In the genomic region with DNA sequence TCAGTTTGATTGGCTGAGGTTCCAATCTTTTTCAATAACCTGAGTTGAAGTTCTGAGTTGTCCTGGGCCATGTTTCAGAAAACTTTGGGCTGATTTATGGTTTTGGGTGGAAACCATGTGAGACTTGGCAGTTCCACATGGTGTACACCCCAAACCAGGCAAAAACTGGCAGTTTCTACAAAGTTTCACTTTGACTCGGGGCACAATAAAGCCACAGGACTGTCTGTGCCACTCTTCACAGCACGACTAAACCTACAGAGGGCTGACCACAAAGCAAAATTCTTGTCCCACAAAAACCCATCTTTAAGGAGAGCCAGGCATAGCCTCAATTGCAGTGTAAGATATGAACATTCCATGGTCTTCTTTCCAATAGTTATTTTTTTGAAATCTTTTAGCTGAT, we compare ENCODE assay signal across 26 cellular contexts.
A peak's percentile ranks its signal among the peaks of the same experiment; 100 is the strongest.
DNase-seq lines count a peak whose midpoint lies in the region; ATAC-seq and TF ChIP-seq lines count a peak whose summit lies in the region.
"Had no signal": no experiment of that assay in that cellular context is flagged by ENCODE, and none has a peak within 500 bp of the region (broad histone marks: within the 10 kb centered on the region; RNA-seq: fewer than 3 reads in every experiment).

No MANE protein-coding gene starts in this region.

- H3K9me2 ChIP-seq in MM.1S (replicated peaks; ENCODE audit: insufficient read depth, low read length) = no peaks in the 10 kb centered on the region

- 77 to 100% methylated on average over 2 of the region's 2 CpGs for WGBS in thyroid gland, 2 donors

- no peaks in the 10 kb centered on the region for H3K4me1 Mint-ChIP-seq in stimulated activated naive CD8-positive, alpha-beta T cell treated with anti-CD3 and anti-CD28 coated beads, Interleukin-15, amount 100 ng/mL, for 72 hours
- no peaks in the 10 kb centered on the region for H3K4me1 Mint-ChIP-seq in activated T-cell treated with anti-CD3 and anti-CD28 coated beads, Interleukin-2, amount 50 U/mL, for 4 hours (ENCODE audit: low read depth)
- H3K4me1 Mint-ChIP-seq: activated B cell treated with CpG ODN at 0.5 μM for 24 hours, CD14-positive monocyte, nephron had no signal

- intact Hi-C loops in colonic mucosa (cut with DNase I) = no loop called here
- intact Hi-C loops in thyroid gland (cut with DNase I) = no loop called here

- H4K20me1 ChIP-seq in MM.1S (ENCODE audit: insufficient read depth, low read length) = no peaks in the 10 kb centered on the region

- peak overlapping the region; percentile 43 for H3K4me2 ChIP-seq in MM.1S (ENCODE audit: low read depth, low read length)

- TF ChIP-seq POLR2A in thyroid gland (IDR thresholded peaks at IDR 0.05) = no peak

- no peak overlapping the region for H3K4me3 ChIP-seq in MM.1S (ENCODE audit: low read length)
- no peak overlapping the region for H3K4me3 ChIP-seq in colonic mucosa
- no peak overlapping the region for H3K4me3 ChIP-seq in thyroid gland (replicated peaks in 1 of 3)
- H3K4me3 ChIP-seq: K562, upper lobe of left lung had no signal

- no peaks in the 10 kb centered on the region for H3K79me2 ChIP-seq in MM.1S (ENCODE audit: low read length)

- H3K9me3 ChIP-seq in MM.1S (replicated peaks; ENCODE audit: insufficient read depth, low read length) (no peaks in the 10 kb centered on the region), colonic mucosa (no peaks in the 10 kb centered on the region), thyroid gland (no peaks in the 10 kb centered on the region)
- H3K9me3 ChIP-seq: upper lobe of left lung had no signal

- H3K36me3 ChIP-seq in MM.1S (replicated peaks; ENCODE audit: insufficient read depth, low read length) (no peaks in the 10 kb centered on the region), colonic mucosa (no peaks in the 10 kb centered on the region), thyroid gland (peaks cover 39 to 45% of the 10 kb centered on the region in 2 donors)

- H3K27ac ChIP-seq in MM.1S (ENCODE audit: low read length) (no peak overlapping the region), colonic mucosa (no peak overlapping the region), thyroid gland (no peak overlapping the region)
- H3K27ac ChIP-seq: epithelial cell of prostate, upper lobe of left lung had no signal

- H3K27me3 ChIP-seq in MM.1S (replicated peaks; ENCODE audit: insufficient read depth, low read length) (no peaks in the 10 kb centered on the region), colonic mucosa (no peaks in the 10 kb centered on the region), thyroid gland (no peaks in the 10 kb centered on the region)
- H3K27me3 ChIP-seq: upper lobe of left lung had no signal

- TF ChIP-seq CTCF in MM.1S (IDR thresholded peaks at IDR 0.05; ENCODE audit: low read length) = no peak
- no peak for TF ChIP-seq CTCF in colonic mucosa (IDR thresholded peaks at IDR 0.05)
- TF ChIP-seq CTCF in thyroid gland (IDR thresholded peaks at IDR 0.05) = no peak

- H3K36me3 Mint-ChIP-seq in activated T-cell treated with anti-CD3 and anti-CD28 coated beads, Interleukin-2, amount 50 U/mL, for 4 hours (ENCODE audit: insufficient read depth) = no peaks in the 10 kb centered on the region

- H3K9ac ChIP-seq in MM.1S (ENCODE audit: low read length) = no peak overlapping the region
- H3K9ac ChIP-seq in colonic mucosa (ENCODE audit: low read depth in 2 of 2, low read length in 2 of 2) = no peak overlapping the region

- no peak overlapping the region for H3K27ac Mint-ChIP-seq in stimulated activated naive CD8-positive, alpha-beta T cell treated with anti-CD3 and anti-CD28 coated beads, Interleukin-15, amount 100 ng/mL, for 72 hours
- H3K27ac Mint-ChIP-seq: activated B cell treated with CpG ODN at 0.5 μM for 24 hours; activated naive CD4-positive, alpha-beta T cell treated with anti-CD3 and anti-CD28 coated beads for 36 hours; CD14-positive monocyte; nephron had no signal

- H3F3A ChIP-seq in MM.1S (ENCODE audit: insufficient read depth, low read length) = 0 out of 2 replicates have a peak, but pooled peaks cover 2% of the 10 kb centered on the region

- no peak for DNase-seq in stimulated activated naive CD8-positive, alpha-beta T cell treated with anti-CD3 and anti-CD28 coated beads, Interleukin-15, amount 100 ng/mL, for 72 hours
- no peak for DNase-seq in stimulated activated naive CD8-positive, alpha-beta T cell treated with anti-CD3 and anti-CD28 coated beads, Interleukin-15, Interleukin-2, amounts not matched to agents 100 U/mL and 50 U/mL, for 24 hours
- DNase-seq in MM.1S (peak; percentile 57), fibroblast of peridontal ligament (ENCODE audit: extremely low read depth) (peak; percentile 52), activated gamma-delta T cell (lab: John Stamatoyannopoulos, UW) (no peak), colonic mucosa (no peak), thyroid gland (no peak)
- no peak for DNase-seq in activated T-cell treated with anti-CD3 and anti-CD28 coated beads, Interleukin-2, amount 50 U/mL, for 4 hours
- DNase-seq: activated B cell treated with CpG ODN at 0.5 μM for 24 hours; activated CD4-positive, alpha-beta T cell treated with anti-CD3 and anti-CD28 coated beads, Interleukin-2, amount 50 U/mL, for 1 hour; activated naive CD4-positive, alpha-beta T cell treated with anti-CD3 and anti-CD28 coated beads for 36 hours; DMS79 treated with DMSO at 0.1 percent for 48 hours; effector CD8-positive, alpha-beta T cell; glutamatergic neuron; left colon; NCI-H1105 treated with DMSO at 0.1 percent for 48 hours; NCI-H1930; NCI-H510A treated with DMSO at 0.1 percent for 48 hours; NK-92 treated with Interleukin-12 subunit alpha and Interleukin-12 subunit beta, amount 100 ng/mL, for 24 hours; stimulated activated CD4-positive, alpha-beta T cell treated with anti-CD3 and anti-CD28 coated beads, Interleukin-15, amount 100 ng/mL, for 24 hours; stimulated activated CD4-positive, alpha-beta T cell treated with anti-CD3 and anti-CD28 coated beads, Interleukin-4, amount 100 ng/mL, for 4 hours; upper lobe of left lung had no signal

- peak overlapping the region; percentile 22 for H2AFZ ChIP-seq in MM.1S (ENCODE audit: low read length)

- no peaks in the 10 kb centered on the region for H3K9me3 Mint-ChIP-seq in stimulated activated naive CD8-positive, alpha-beta T cell treated with anti-CD3 and anti-CD28 coated beads, Interleukin-15, amount 100 ng/mL, for 72 hours
- H3K9me3 Mint-ChIP-seq in activated T-cell treated with anti-CD3 and anti-CD28 coated beads, Interleukin-2, amount 50 U/mL, for 4 hours = no peaks in the 10 kb centered on the region
- H3K9me3 Mint-ChIP-seq: activated B cell treated with CpG ODN at 0.5 μM for 24 hours; activated naive CD4-positive, alpha-beta T cell treated with anti-CD3 and anti-CD28 coated beads for 36 hours; nephron had no signal

- ATAC-seq in stimulated activated naive CD8-positive, alpha-beta T cell treated with anti-CD3 and anti-CD28 coated beads, Interleukin-15, amount 100 ng/mL, for 72 hours = peak; percentile 46
- ATAC-seq in stimulated activated naive CD8-positive, alpha-beta T cell treated with anti-CD3 and anti-CD28 coated beads, Interleukin-15, Interleukin-2, amounts not matched to agents 100 U/mL and 50 U/mL, for 24 hours = no peak
- no peak for ATAC-seq in activated T-cell treated with anti-CD3 and anti-CD28 coated beads, Interleukin-2, amount 50 U/mL, for 4 hours
- ATAC-seq: K562, left colon had no signal

- H3K4me1 ChIP-seq in MM.1S (ENCODE audit: low read length) = 0 out of 2 replicates have a peak, but pooled peaks cover 5% of the 10 kb centered on the region
- H3K4me1 ChIP-seq in colonic mucosa = no peaks in the 10 kb centered on the region
- H3K4me1 ChIP-seq in thyroid gland = peaks cover 0 to under 1% of the 10 kb centered on the region in 2 donors
- H3K4me1 ChIP-seq: upper lobe of left lung had no signal

- H3K4me3 Mint-ChIP-seq in stimulated activated naive CD8-positive, alpha-beta T cell treated with anti-CD3 and anti-CD28 coated beads, Interleukin-15, amount 100 ng/mL, for 72 hours = no peak overlapping the region
- no peak overlapping the region for H3K4me3 Mint-ChIP-seq in activated T-cell treated with anti-CD3 and anti-CD28 coated beads, Interleukin-2, amount 50 U/mL, for 4 hours
- H3K4me3 Mint-ChIP-seq: activated B cell treated with CpG ODN at 0.5 μM for 24 hours; activated naive CD4-positive, alpha-beta T cell treated with anti-CD3 and anti-CD28 coated beads for 36 hours; CD14-positive monocyte; nephron had no signal

- no peaks in the 10 kb centered on the region for H3K27me3 Mint-ChIP-seq in stimulated activated naive CD8-positive, alpha-beta T cell treated with anti-CD3 and anti-CD28 coated beads, Interleukin-15, amount 100 ng/mL, for 72 hours
- H3K27me3 Mint-ChIP-seq in activated T-cell treated with anti-CD3 and anti-CD28 coated beads, Interleukin-2, amount 50 U/mL, for 4 hours (ENCODE audit: low read depth) = no peaks in the 10 kb centered on the region
- H3K27me3 Mint-ChIP-seq: activated B cell treated with CpG ODN at 0.5 μM for 24 hours had no signal

Comparison
In these comparisons a context has a peak if more than half of its experiments do, and no peak if none do; other contexts are left out.
1. DNase-seq: peak in MM.1S (single experiment) and fibroblast of peridontal ligament (single experiment); none in stimulated activated naive CD8-positive, alpha-beta T cell treated with anti-CD3 and anti-CD28 coated beads, Interleukin-15, amount 100 ng/mL, for 72 hours (0 of 2), stimulated activated naive CD8-positive, alpha-beta T cell treated with anti-CD3 and anti-CD28 coated beads, Interleukin-15, Interleukin-2, amounts not matched to agents 100 U/mL and 50 U/mL, for 24 hours (single experiment), activated gamma-delta T cell (single experiment), colonic mucosa (single experiment), activated T-cell treated with anti-CD3 and anti-CD28 coated beads, Interleukin-2, amount 50 U/mL, for 4 hours (single experiment) and thyroid gland (0 of 2).